Comparison of ENCODE assay signal across 16 cellular contexts in the genomic region with DNA sequence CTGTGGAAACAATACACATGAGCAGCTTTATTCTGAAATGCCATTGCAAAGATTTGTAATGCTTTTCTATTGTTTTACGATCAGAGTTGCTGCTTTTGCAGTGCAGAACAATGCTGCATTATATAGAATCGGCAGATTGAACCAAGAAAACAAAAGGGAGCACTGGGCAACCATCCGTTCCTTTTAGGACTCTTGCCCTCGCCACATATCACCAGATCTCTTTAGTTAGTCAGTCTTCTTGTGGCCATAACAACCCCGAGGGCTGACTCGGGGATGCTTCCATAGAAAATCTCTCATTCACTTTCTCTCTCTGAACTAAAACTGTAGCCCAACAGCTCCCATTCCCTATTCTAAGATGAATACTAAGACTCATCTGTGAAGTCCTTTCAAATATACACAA.
DNase-seq lines count a peak whose midpoint lies in the region; ATAC-seq and TF ChIP-seq lines count a peak whose summit lies in the region.
"Had no signal": no experiment of that assay in that cellular context is flagged by ENCODE, and none has a peak within 500 bp of the region (broad histone marks: within the 10 kb centered on the region; RNA-seq: fewer than 3 reads in every experiment).

No MANE protein-coding gene starts in this region.

- no peak overlapping the region for H2BK12ac ChIP-seq in H9 (ENCODE audit: insufficient read length, low read depth, low read length)

- no peaks in the 10 kb centered on the region for H3K79me1 ChIP-seq in H9 (ENCODE audit: insufficient read depth, low read depth, low read length, poor library complexity, severe bottlenecking)

- H3K23ac ChIP-seq in H9 (ENCODE audit: insufficient read length, low read depth, low read length), result no peak overlapping the region

- no peak overlapping the region for H3K14ac ChIP-seq in H9 (ENCODE audit: insufficient read depth, low read length)

- H3K27me3 Mint-ChIP-seq in brain (no peaks in the 10 kb centered on the region), H9 (ENCODE audit: low read depth) (no peaks in the 10 kb centered on the region)
- H3K27me3 Mint-ChIP-seq: CD4-positive, CD25-positive, alpha-beta regulatory T cell had no signal

- no peak overlapping the region for H2AFZ ChIP-seq in H9 (ENCODE audit: low read length)
- H2AFZ ChIP-seq: GM23248 had no signal

- H3K36me3 Mint-ChIP-seq in brain (peaks cover 7% of the 10 kb centered on the region), H9 (ENCODE audit: insufficient read depth in 1 of 3, low read depth in 3 of 3) (no peaks in the 10 kb centered on the region)
- H3K36me3 Mint-ChIP-seq in stimulated activated effector memory CD8-positive, alpha-beta T cell treated with anti-CD3 and anti-CD28 coated beads, Interleukin-12 subunit alpha, Interleukin-12 subunit beta, amount 100 ng/mL, for 72 hours, result no peaks in the 10 kb centered on the region
- H3K36me3 Mint-ChIP-seq: CD4-positive, CD25-positive, alpha-beta regulatory T cell had no signal

- H3K79me2 ChIP-seq in H9 (ENCODE audit: insufficient read depth, low read length), result no peaks in the 10 kb centered on the region

- H4K8ac ChIP-seq in H9 (replicated peaks; ENCODE audit: insufficient read length, low read depth, low read length), result no peak overlapping the region

- H3K4me1 Mint-ChIP-seq in brain, result peaks cover 32% of the 10 kb centered on the region
- no peaks in the 10 kb centered on the region for H3K4me1 Mint-ChIP-seq in stimulated activated effector memory CD8-positive, alpha-beta T cell treated with anti-CD3 and anti-CD28 coated beads, Interleukin-12 subunit alpha, Interleukin-12 subunit beta, amount 100 ng/mL, for 72 hours
- peaks cover 26 to 36% of the 10 kb centered on the region in 2 experiments for H3K4me1 Mint-ChIP-seq in H9
- H3K4me1 Mint-ChIP-seq: CD4-positive, CD25-positive, alpha-beta regulatory T cell had no signal

- H3K27ac Mint-ChIP-seq in brain (peak overlapping the region; percentile 9 to 91 (median 53)), H9 (peak overlapping the region in 1 of 3 experiments; percentile 49; a peak in 1 of 7 replicates)
- H3K27ac Mint-ChIP-seq in stimulated activated effector memory CD8-positive, alpha-beta T cell treated with anti-CD3 and anti-CD28 coated beads, Interleukin-12 subunit alpha, Interleukin-12 subunit beta, amount 100 ng/mL, for 72 hours, result no peak overlapping the region
- H3K27ac Mint-ChIP-seq: CD4-positive, CD25-positive, alpha-beta regulatory T cell had no signal

- H3K9ac ChIP-seq in iPS-18a (ENCODE audit: low read length), result no peak overlapping the region
- no peak overlapping the region for H3K9ac ChIP-seq in H9 (ENCODE audit: extremely low read depth, insufficient read length, low read length)
- H3K9ac ChIP-seq: GM23248 had no signal

- H3K56ac ChIP-seq in H9 (ENCODE audit: insufficient read length, low read depth, low read length), result no peak overlapping the region

- no peak overlapping the region for H3K4me3 ChIP-seq in iPS-18a (ENCODE audit: low read length)
- H3K4me3 ChIP-seq: GM23248, K562 had no signal

- H4K5ac ChIP-seq in H9 (ENCODE audit: insufficient read length, low read depth, low read length), result no peak overlapping the region

- H3K4me2 ChIP-seq in H9 (ENCODE audit: insufficient read depth, insufficient read length, low read length), result no peak overlapping the region

- H3K4ac ChIP-seq in H9 (ENCODE audit: low read depth, low read length), result no peak overlapping the region

- no peaks in the 10 kb centered on the region for H3K36me3 ChIP-seq in iPS-18a (ENCODE audit: control insufficient read depth, low read depth, low read length)

- WGBS in H9 (ENCODE audit: extremely low coverage, insufficient read length, low lambda C conversion rate), result no CpG with 5 or more reads among the region's 6 CpGs

- H3K9me3 ChIP-seq in iPS-18a (ENCODE audit: control insufficient read depth, low read depth, low read length) (no peaks in the 10 kb centered on the region), H9 (ENCODE audit: control insufficient read depth, low read depth, low read length) (no peaks in the 10 kb centered on the region)

- no peak for TF ChIP-seq CTCF in brain (conservative IDR thresholded peaks at IDR 0.05)
- TF ChIP-seq CTCF in H9 (conservative IDR thresholded peaks at IDR 0.05), result no peak

- DNase-seq in Ammon's horn (ENCODE audit: low spot score) (peak; percentile 75), occipital lobe (lab: John Stamatoyannopoulos, UW) (peak; percentile 11), HUDEP-2 (lab: John Stamatoyannopoulos, UW; ENCODE audit: unreplicated experiment in 76 of 76) (no peak), H9 (no peak)
- no peak for DNase-seq in stimulated activated effector memory CD8-positive, alpha-beta T cell treated with anti-CD3 and anti-CD28 coated beads, Interleukin-12 subunit alpha, Interleukin-12 subunit beta, amount 100 ng/mL, for 72 hours (ENCODE audit: low spot score in 2 of 2)
- DNase-seq in stimulated activated CD8-positive, alpha-beta memory T cell treated with anti-CD3 and anti-CD28 coated beads, Interleukin-4, amount 100 ng/mL, for 48 hours, result no peak
- DNase-seq: CD4-positive, CD25-positive, alpha-beta regulatory T cell; DMS53; GM23248; NCI-H1048; NCI-H146; NCI-H2081 treated with DMSO at 0.1 percent for 48 hours; NCI-H524 had no signal

- H3T11ph ChIP-seq in H9 (ENCODE audit: low read length), result no peak overlapping the region

- H3K4me3 Mint-ChIP-seq in brain, result peak overlapping the region; percentile 18 to 77 (median 65)
- H3K4me3 Mint-ChIP-seq in stimulated activated effector memory CD8-positive, alpha-beta T cell treated with anti-CD3 and anti-CD28 coated beads, Interleukin-12 subunit alpha, Interleukin-12 subunit beta, amount 100 ng/mL, for 72 hours, result no peak overlapping the region
- H3K4me3 Mint-ChIP-seq in H9, result no peak overlapping the region
- H3K4me3 Mint-ChIP-seq: CD4-positive, CD25-positive, alpha-beta regulatory T cell had no signal

- H3K27ac ChIP-seq in iPS-18a (ENCODE audit: low read length) (peak overlapping the region; percentile 46), H9 (ENCODE audit: insufficient read length, low read depth, low read length) (no peak overlapping the region)
- H3K27ac ChIP-seq: GM23248 had no signal

- no peak overlapping the region for H4K91ac ChIP-seq in H9 (ENCODE audit: insufficient read length, low read depth, low read length)

- H4K20me1 ChIP-seq in H9 (ENCODE audit: control insufficient read depth, insufficient read depth, insufficient read length), result no peaks in the 10 kb centered on the region

- no peak for ATAC-seq in stimulated activated effector memory CD8-positive, alpha-beta T cell treated with anti-CD3 and anti-CD28 coated beads, Interleukin-12 subunit alpha, Interleukin-12 subunit beta, amount 100 ng/mL, for 72 hours
- ATAC-seq: K562 had no signal

- H2BK5ac ChIP-seq in H9 (ENCODE audit: insufficient read length, low read length), result no peak overlapping the region

- H2BK120ac ChIP-seq in H9 (ENCODE audit: low read depth, low read length, poor library complexity, severe bottlenecking), result no peak overlapping the region

- H2BK15ac ChIP-seq in H9 (ENCODE audit: low read depth, low read length), result no peak overlapping the region

- no peaks in the 10 kb centered on the region for H3K23me2 ChIP-seq in H9 (ENCODE audit: insufficient read length, low read depth, low read length, poor library complexity, severe bottlenecking)

- no peak overlapping the region for H3K18ac ChIP-seq in H9 (ENCODE audit: insufficient read length, low read depth, low read length)

- H3K4me1 ChIP-seq in iPS-18a (ENCODE audit: control insufficient read depth, low read depth, low read length), result peaks cover 24% of the 10 kb centered on the region
- H3K4me1 ChIP-seq in H9 (ENCODE audit: insufficient read depth, low read length), result peaks cover 3% of the 10 kb centered on the region; the same call in 1 of the 2 replicates

- H2AK5ac ChIP-seq in H9 (ENCODE audit: insufficient read length, low read length), result no peak overlapping the region

- no peaks in the 10 kb centered on the region for H3K27me3 ChIP-seq in iPS-18a (ENCODE audit: control insufficient read depth, insufficient read depth, low read length)
- no peaks in the 10 kb centered on the region for H3K27me3 ChIP-seq in H9 (ENCODE audit: insufficient read depth, low read length)

- H3K9me3 Mint-ChIP-seq in brain (peaks cover 0 to 9% (median 6%) of the 10 kb centered on the region in 5 experiments), H9 (no peaks in the 10 kb centered on the region)
- peaks cover 13% of the 10 kb centered on the region for H3K9me3 Mint-ChIP-seq in stimulated activated effector memory CD8-positive, alpha-beta T cell treated with anti-CD3 and anti-CD28 coated beads, Interleukin-12 subunit alpha, Interleukin-12 subunit beta, amount 100 ng/mL, for 72 hours

- no peak overlapping the region for H2BK20ac ChIP-seq in H9 (ENCODE audit: low read depth, low read length, poor library complexity, severe bottlenecking)

Comparison
In these comparisons a context has a peak if more than half of its experiments do, and no peak if none do; other contexts are left out.
1. DNase-seq: peak in Ammon's horn (single experiment) and occipital lobe (single experiment); none in HUDEP-2 (0 of 76), stimulated activated effector memory CD8-positive, alpha-beta T cell treated with anti-CD3 and anti-CD28 coated beads, Interleukin-12 subunit alpha, Interleukin-12 subunit beta, amount 100 ng/mL, for 72 hours (0 of 2), H9 (single experiment) and stimulated activated CD8-positive, alpha-beta memory T cell treated with anti-CD3 and anti-CD28 coated beads, Interleukin-4, amount 100 ng/mL, for 48 hours (single experiment).
2. H3K4me3 Mint-ChIP-seq: peak in brain (5 of 5); none in stimulated activated effector memory CD8-positive, alpha-beta T cell treated with anti-CD3 and anti-CD28 coated beads, Interleukin-12 subunit alpha, Interleukin-12 subunit beta, amount 100 ng/mL, for 72 hours (single experiment) and H9 (0 of 2).